In genomic region chr5:125835293-125836172, GRCh38 we compare ENCODE assay signal across 9 cellular contexts.
A peak's percentile ranks its signal among the peaks of the same experiment; 100 is the strongest.
DNase-seq lines count a peak whose midpoint lies in the region; ATAC-seq, FAIRE-seq and TF ChIP-seq lines count a peak whose summit lies in the region.
"Had no signal": no experiment of that assay in that cellular context is flagged by ENCODE, and none has a peak within 500 bp of the region (broad histone marks: within the 10 kb centered on the region; RNA-seq: fewer than 3 reads in every experiment).

No MANE protein-coding gene starts in this region.

- H3K27me3 ChIP-seq in PC-3 (ENCODE audit: low read length): no peaks in the 10 kb centered on the region

- no peaks in the 10 kb centered on the region for H3K9me3 ChIP-seq in PC-3 (ENCODE audit: low read length)

- CTCF ChIA-PET in PC-3 (lab: Charles Lee): interaction anchor here (0.5 to 0.7 kb wide), 2 partner anchors 967 to 1075 kb away, joined by 3 to 10 read pairs; no protein-coding TSS in a partner anchor
- CTCF ChIA-PET in activated CD4-positive, alpha-beta memory T cell treated with anti-CD3 and anti-CD28 coated beads for 36 hours (lab: Charles Lee): no interaction called here

- H3K4me2 ChIP-seq in PC-3 (ENCODE audit: low read length): no peak overlapping the region

- ATAC-seq in PC-3: no peak; the same call in 1 of the 2 replicates

- no peaks in the 10 kb centered on the region for H3K4me1 ChIP-seq in PC-3 (ENCODE audit: insufficient read depth, low read length)

- peak; percentile 40 for FAIRE-seq in GM12891 (lab: Jason Lieb, UNC)

- no peaks in the 10 kb centered on the region for H3K36me3 Mint-ChIP-seq in activated CD4-positive, alpha-beta memory T cell treated with anti-CD3 and anti-CD28 coated beads for 36 hours
- no peaks in the 10 kb centered on the region for H3K36me3 Mint-ChIP-seq in activated T-helper 1 cell treated with anti-CD3 and anti-CD28 coated beads, Interleukin-12 subunit alpha, Interleukin-12 subunit beta, Interleukin-2, Interleukin-4 antibody, amounts not matched to agents 30 ng/mL and 10 ng/mL and 1 ng/mL, durations not matched to agents 14 hours and 24 hours and 36 hours (ENCODE audit: low read depth)

- no peaks in the 10 kb centered on the region for H3K9me2 ChIP-seq in PC-3 (replicated peaks; ENCODE audit: low read length)

- no peak overlapping the region for H3K27ac ChIP-seq in PC-3 (ENCODE audit: low read length)

- H3K4me1 Mint-ChIP-seq in activated CD4-positive, alpha-beta memory T cell treated with anti-CD3 and anti-CD28 coated beads for 36 hours (ENCODE audit: low read depth): no peaks in the 10 kb centered on the region
- H3K4me1 Mint-ChIP-seq in activated T-helper 1 cell treated with anti-CD3 and anti-CD28 coated beads, Interleukin-12 subunit alpha, Interleukin-12 subunit beta, Interleukin-2, Interleukin-4 antibody, amounts not matched to agents 30 ng/mL and 10 ng/mL and 1 ng/mL, durations not matched to agents 14 hours and 24 hours and 36 hours (ENCODE audit: low read depth): no peaks in the 10 kb centered on the region

- intact Hi-C loops in PC-3 (cut with micrococcal nuclease): loop anchor here (5.0 kb wide), 1 partner anchor 423 kb away; no protein-coding TSS in a partner anchor
- intact Hi-C loops in activated CD4-positive, alpha-beta memory T cell treated with anti-CD3 and anti-CD28 coated beads for 36 hours (cut with micrococcal nuclease): no loop called here
- intact Hi-C loops in activated T-helper 1 cell treated with anti-CD3 and anti-CD28 coated beads, Interleukin-12 subunit alpha, Interleukin-12 subunit beta, Interleukin-2, Interleukin-4 antibody, amounts not matched to agents 30 ng/mL and 10 ng/mL and 1 ng/mL, durations not matched to agents 14 hours and 24 hours and 36 hours (cut with micrococcal nuclease): no loop called here

- H3K27ac Mint-ChIP-seq in activated CD4-positive, alpha-beta memory T cell treated with anti-CD3 and anti-CD28 coated beads for 36 hours: no peak overlapping the region
- H3K27ac Mint-ChIP-seq in activated T-helper 1 cell treated with anti-CD3 and anti-CD28 coated beads, Interleukin-12 subunit alpha, Interleukin-12 subunit beta, Interleukin-2, Interleukin-4 antibody, amounts not matched to agents 30 ng/mL and 10 ng/mL and 1 ng/mL, durations not matched to agents 14 hours and 24 hours and 36 hours: no peak overlapping the region
- H3K27ac Mint-ChIP-seq: T-helper 1 cell treated with Interleukin-12 subunit alpha and Interleukin-12 subunit beta and Interleukin-4 antibody, amounts not matched to agents 30 μg/mL and 1 μg/mL, for 36 hours had no signal

- no peak overlapping the region for H2AFZ ChIP-seq in PC-3 (ENCODE audit: low read length)

- no peak overlapping the region for H3K9ac ChIP-seq in PC-3 (ENCODE audit: low read length)

- DNase-seq in GM12891 (ENCODE audit: insufficient read length, low spot score) (no peak), HFF-Myc (ENCODE audit: extremely low read depth, low read depth) (no peak), PC-3 (peak; percentile 21), fibroblast of the conjunctiva (ENCODE audit: low read depth) (peak; percentile 21), nucleus accumbens (lab: John Stamatoyannopoulos, UW) (peak in 41 of 56 donors; percentile 2 to 68 (median 19)), UCSD-AML1 (lab: John Stamatoyannopoulos, UW; ENCODE audit: unreplicated experiment) (no peak)
- DNase-seq in activated CD4-positive, alpha-beta memory T cell treated with anti-CD3 and anti-CD28 coated beads for 36 hours: no peak
- DNase-seq in activated T-helper 1 cell treated with anti-CD3 and anti-CD28 coated beads, Interleukin-12 subunit alpha, Interleukin-12 subunit beta, Interleukin-2, Interleukin-4 antibody, amounts not matched to agents 30 ng/mL and 10 ng/mL and 1 ng/mL, durations not matched to agents 14 hours and 24 hours and 36 hours (ENCODE audit: low spot score): no peak

- H3K79me2 ChIP-seq in PC-3 (ENCODE audit: low read length): no peaks in the 10 kb centered on the region

- no peaks in the 10 kb centered on the region for H3K36me3 ChIP-seq in PC-3 (ENCODE audit: low read depth, low read length)

- no peak overlapping the region for H3K4me3 ChIP-seq in HFF-Myc (replicated peaks; ENCODE audit: low read depth, low read length)
- no peak overlapping the region for H3K4me3 ChIP-seq in PC-3 (ENCODE audit: low read length)

- peaks cover 13% of the 10 kb centered on the region for H3K9me3 Mint-ChIP-seq in activated CD4-positive, alpha-beta memory T cell treated with anti-CD3 and anti-CD28 coated beads for 36 hours
- H3K9me3 Mint-ChIP-seq in activated T-helper 1 cell treated with anti-CD3 and anti-CD28 coated beads, Interleukin-12 subunit alpha, Interleukin-12 subunit beta, Interleukin-2, Interleukin-4 antibody, amounts not matched to agents 30 ng/mL and 10 ng/mL and 1 ng/mL, durations not matched to agents 14 hours and 24 hours and 36 hours: no peaks in the 10 kb centered on the region

- TF ChIP-seq POLR2A in GM12891 (IDR thresholded peaks at IDR 0.05; ENCODE audit: low read depth, low read length): no peak

- H4K20me1 ChIP-seq in PC-3 (ENCODE audit: low read length): no peaks in the 10 kb centered on the region

- no peaks in the 10 kb centered on the region for H3K27me3 Mint-ChIP-seq in activated CD4-positive, alpha-beta memory T cell treated with anti-CD3 and anti-CD28 coated beads for 36 hours
- H3K27me3 Mint-ChIP-seq in activated T-helper 1 cell treated with anti-CD3 and anti-CD28 coated beads, Interleukin-12 subunit alpha, Interleukin-12 subunit beta, Interleukin-2, Interleukin-4 antibody, amounts not matched to agents 30 ng/mL and 10 ng/mL and 1 ng/mL, durations not matched to agents 14 hours and 24 hours and 36 hours (ENCODE audit: insufficient read depth): no peaks in the 10 kb centered on the region

- no TSS peak for BruUV-seq in PC-3 (replicated peaks; lab: Mats Ljungman, UMichigan)

- TF ChIP-seq CTCF in HFF-Myc (IDR thresholded peaks at IDR 0.05; ENCODE audit: low read depth, low read length, missing control alignments) (peak; percentile 46), PC-3 (conservative IDR thresholded peaks at IDR 0.05; ENCODE audit: low read depth, low read length) (peak; percentile 44)

- POLR2A ChIA-PET in PC-3 (lab: Charles Lee; ENCODE audit: unreplicated experiment): no interaction called here
- POLR2A ChIA-PET in activated CD4-positive, alpha-beta memory T cell treated with anti-CD3 and anti-CD28 coated beads for 36 hours (lab: Charles Lee): no interaction called here

- no peak overlapping the region for H3K4me3 Mint-ChIP-seq in activated CD4-positive, alpha-beta memory T cell treated with anti-CD3 and anti-CD28 coated beads for 36 hours
- no peak overlapping the region for H3K4me3 Mint-ChIP-seq in activated T-helper 1 cell treated with anti-CD3 and anti-CD28 coated beads, Interleukin-12 subunit alpha, Interleukin-12 subunit beta, Interleukin-2, Interleukin-4 antibody, amounts not matched to agents 30 ng/mL and 10 ng/mL and 1 ng/mL, durations not matched to agents 14 hours and 24 hours and 36 hours
- H3K4me3 Mint-ChIP-seq: T-helper 1 cell treated with Interleukin-12 subunit alpha and Interleukin-12 subunit beta and Interleukin-4 antibody, amounts not matched to agents 30 μg/mL and 1 μg/mL, for 36 hours had no signal

- H3F3A ChIP-seq in PC-3 (ENCODE audit: low read length, unreplicated experiment): no peaks in the 10 kb centered on the region

TF ChIP-seq in GM12891, 5 proteins besides CTCF, POLR2A, EP300 and RAD21:
- TF ChIP-seq POU2F2 (IDR thresholded peaks at IDR 0.05; ENCODE audit: low read depth, low read length) (no peak), PAX5 (IDR thresholded peaks at IDR 0.05; ENCODE audit: insufficient read depth, low read length, severe bottlenecking) (no peak), POLR2AphosphoS5 (IDR thresholded peaks at IDR 0.05; ENCODE audit: low read depth, low read length) (no peak), TAF1 (IDR thresholded peaks at IDR 0.05; ENCODE audit: low read depth, low read length) (no peak), SPI1 (IDR thresholded peaks at IDR 0.05; ENCODE audit: low read depth, low read length) (no peak)

Comparison
In these comparisons a context has a peak if more than half of its experiments do, and no peak if none do; other contexts are left out.
1. DNase-seq: peak in PC-3 (single experiment), fibroblast of the conjunctiva (single experiment) and nucleus accumbens (41 of 56); none in GM12891 (single experiment), HFF-Myc (single experiment), activated CD4-positive, alpha-beta memory T cell treated with anti-CD3 and anti-CD28 coated beads for 36 hours (single experiment), UCSD-AML1 (single experiment) and activated T-helper 1 cell treated with anti-CD3 and anti-CD28 coated beads, Interleukin-12 subunit alpha, Interleukin-12 subunit beta, Interleukin-2, Interleukin-4 antibody, amounts not matched to agents 30 ng/mL and 10 ng/mL and 1 ng/mL, durations not matched to agents 14 hours and 24 hours and 36 hours (single experiment).